24 cellular contexts compared by ENCODE assay signal in genomic region chr9:105262497-105262896, GRCh38.
"Had no signal": no experiment of that assay in that cellular context is flagged by ENCODE, and none has a peak within 500 bp of the region (broad histone marks: within the 10 kb centered on the region; RNA-seq: fewer than 3 reads in every experiment).

No MANE protein-coding gene starts in this region.

- H3K36me3 ChIP-seq: adrenal gland, prostate gland, suprapubic skin, vagina had no signal

- H3K27ac ChIP-seq: adrenal gland, epithelial cell of prostate, foreskin keratinocyte, prostate gland, skin epidermis, suprapubic skin, vagina had no signal

- H3K27me3 ChIP-seq: adrenal gland, foreskin keratinocyte, hepatocyte, suprapubic skin, vagina had no signal

- H2AFZ ChIP-seq: hepatocyte had no signal

- H3K27ac Mint-ChIP-seq: activated CD4-positive, alpha-beta T cell treated with anti-CD3 and anti-CD28 coated beads, Interleukin-2, amount 10 ng/mL, durations not matched to agents 7 days and 5 days; activated naive CD4-positive, alpha-beta T cell treated with anti-CD3 and anti-CD28 coated beads, Interleukin-2, amount 50 U/mL, for 24 hours; effector memory CD8-positive, alpha-beta T cell; stimulated activated naive CD8-positive, alpha-beta T cell treated with anti-CD3 and anti-CD28 coated beads, Interleukin-15, amount 100 ng/mL, for 72 hours had no signal

- ATAC-seq: effector memory CD8-positive, alpha-beta T cell; foreskin keratinocyte; right cardiac atrium; stimulated activated naive CD8-positive, alpha-beta T cell treated with anti-CD3 and anti-CD28 coated beads, Interleukin-15, amount 100 ng/mL, for 72 hours had no signal

- H3K4me2 ChIP-seq: hepatocyte had no signal

- H3K4me3 Mint-ChIP-seq: activated CD4-positive, alpha-beta T cell treated with anti-CD3 and anti-CD28 coated beads, Interleukin-2, amount 10 ng/mL, durations not matched to agents 7 days and 5 days; activated naive CD4-positive, alpha-beta T cell treated with anti-CD3 and anti-CD28 coated beads, Interleukin-2, amount 50 U/mL, for 24 hours; effector memory CD8-positive, alpha-beta T cell; stimulated activated naive CD8-positive, alpha-beta T cell treated with anti-CD3 and anti-CD28 coated beads, Interleukin-15, amount 100 ng/mL, for 72 hours had no signal

- DNase-seq: activated CD4-positive, alpha-beta T cell treated with anti-CD3 and anti-CD28 coated beads, Interleukin-2, amount 10 ng/mL, durations not matched to agents 7 days and 5 days; activated CD8-positive, alpha-beta memory T cell treated with anti-CD3 and anti-CD28 coated beads for 24 hours; activated gamma-delta T cell; adrenal gland; dermis blood vessel endothelial cell; effector memory CD8-positive, alpha-beta T cell; foreskin keratinocyte; right cardiac atrium; stimulated activated CD4-positive, alpha-beta T cell treated with anti-CD3 and anti-CD28 coated beads, Interleukin-15, amount 100 ng/mL, for 24 hours; stimulated activated CD4-positive, alpha-beta T cell treated with anti-CD3 and anti-CD28 coated beads, Interleukin-2, amount 100 ng/mL, for 48 hours; stimulated activated naive CD8-positive, alpha-beta T cell treated with anti-CD3 and anti-CD28 coated beads, Interleukin-15, amount 100 ng/mL, for 72 hours; T-helper 1 cell; T-helper 9 cell; trophoblast cell had no signal

- H3K9me3 ChIP-seq: adrenal gland, prostate gland, suprapubic skin, vagina had no signal

- H3K27me3 Mint-ChIP-seq: activated CD4-positive, alpha-beta T cell treated with anti-CD3 and anti-CD28 coated beads, Interleukin-2, amount 10 ng/mL, durations not matched to agents 7 days and 5 days; activated naive CD4-positive, alpha-beta T cell treated with anti-CD3 and anti-CD28 coated beads, Interleukin-2, amount 50 U/mL, for 24 hours; effector memory CD8-positive, alpha-beta T cell; stimulated activated naive CD8-positive, alpha-beta T cell treated with anti-CD3 and anti-CD28 coated beads, Interleukin-15, amount 100 ng/mL, for 72 hours had no signal

- H3K4me1 ChIP-seq: prostate gland had no signal

- H3K4me3 ChIP-seq: adrenal gland, hepatocyte, lung, prostate gland, skin epidermis, suprapubic skin, vagina had no signal

- H3K9me3 Mint-ChIP-seq: effector memory CD8-positive, alpha-beta T cell; stimulated activated naive CD8-positive, alpha-beta T cell treated with anti-CD3 and anti-CD28 coated beads, Interleukin-15, amount 100 ng/mL, for 72 hours had no signal

- FAIRE-seq: astrocyte, bronchial epithelial cell had no signal
